8 cellular contexts compared by ENCODE assay signal in the genomic region with DNA sequence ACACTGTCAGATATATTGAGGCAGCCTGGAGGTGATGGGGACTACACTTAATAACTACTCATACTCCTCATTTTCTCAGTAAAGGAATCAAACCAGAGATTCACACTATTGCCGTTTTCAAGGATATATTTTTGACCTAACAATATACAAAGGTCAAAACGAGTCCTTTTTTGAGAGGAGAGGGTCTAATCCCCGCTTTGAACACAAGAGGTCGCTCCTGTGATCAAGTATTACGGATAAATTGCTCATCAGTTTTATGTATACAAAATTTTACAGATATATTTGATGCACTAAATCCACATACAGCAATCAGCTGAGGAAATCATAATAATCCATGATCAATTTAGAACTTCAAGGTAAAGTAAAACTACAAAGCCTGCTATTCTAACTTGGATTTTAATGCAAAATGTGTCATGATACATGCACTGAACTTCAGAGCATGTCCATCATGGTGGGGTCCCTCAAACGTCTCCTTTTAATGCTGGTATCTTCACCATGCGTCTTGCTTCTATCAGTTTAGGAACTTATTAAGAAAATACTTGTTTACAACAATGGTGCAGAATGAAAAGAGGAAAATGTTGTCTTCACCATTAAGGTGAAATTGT. TPM values are rescaled to one million over a fixed set of nuclear protein-coding genes. Genes with fewer than 3 reads are reported as not detected.
DNase-seq lines count a peak whose midpoint lies in the region; ATAC-seq and TF ChIP-seq lines count a peak whose summit lies in the region.

No MANE protein-coding gene starts in this region.

- H3K27ac ChIP-seq in DOHH2 (ENCODE audit: low read depth, low read length) = no peak overlapping the region
- no peak overlapping the region for H3K27ac ChIP-seq in KMS-11

- H3K9ac ChIP-seq in KMS-11 = no peak overlapping the region

- H3F3A ChIP-seq in DOHH2 (ENCODE audit: control insufficient read depth, insufficient read depth) = no peaks in the 10 kb centered on the region

- TF ChIP-seq CTCF in DOHH2 (IDR thresholded peaks at IDR 0.05; ENCODE audit: low read depth, low read length, poor library complexity, severe bottlenecking) (peak; percentile 75), KMS-11 (conservative IDR thresholded peaks at IDR 0.05; ENCODE audit: low read depth, low read length) (peak; percentile 26)

- H3K79me2 ChIP-seq in DOHH2 (ENCODE audit: control insufficient read depth, low read length) (no peaks in the 10 kb centered on the region), KMS-11 (ENCODE audit: insufficient read depth, low read depth) (no peaks in the 10 kb centered on the region)

- H4K20me1 ChIP-seq in DOHH2 (ENCODE audit: control insufficient read depth, insufficient read depth, low read depth, low read length) (no peaks in the 10 kb centered on the region), KMS-11 (ENCODE audit: insufficient read depth) (no peaks in the 10 kb centered on the region)

- H3K4me3 ChIP-seq in DOHH2 (ENCODE audit: low read length) = no peak overlapping the region
- H3K4me3 ChIP-seq in KMS-11 (IDR thresholded peaks at IDR 0.05; ENCODE audit: insufficient read depth, low read depth, low read length) = no peak overlapping the region
- H3K4me3 ChIP-seq in H7 (ENCODE audit: insufficient read depth, low read depth, low read length) = no peak overlapping the region

- DNase-seq in amniotic epithelial cell (ENCODE audit: low read depth) = peak; percentile 31
- peak; percentile 5 for DNase-seq in myocyte (ENCODE audit: low read depth)
- DNase-seq in H7 = no peak
- no peak for DNase-seq in stimulated activated CD4-positive, alpha-beta T cell treated with anti-CD3 and anti-CD28 coated beads, Interleukin-4, amount 100 ng/mL, for 4 hours

- no peak for ATAC-seq in GM18861 (IDR thresholded peaks at IDR 0.05; ENCODE audit: unreplicated experiment)
- ATAC-seq in HG02623 (IDR thresholded peaks at IDR 0.05; ENCODE audit: unreplicated experiment) = no peak

- H3K27me3 ChIP-seq in DOHH2 (ENCODE audit: control insufficient read depth, low read length) (peaks cover 11% of the 10 kb centered on the region), KMS-11 (ENCODE audit: insufficient read depth, low read depth) (no peaks in the 10 kb centered on the region), H7 (ENCODE audit: control insufficient read depth, insufficient read depth, low read length) (peaks cover 95% of the 10 kb centered on the region)

- no peaks in the 10 kb centered on the region for H3K9me2 ChIP-seq in DOHH2 (replicated peaks; ENCODE audit: control insufficient read depth, low read length)

- H3K36me3 ChIP-seq in DOHH2 (ENCODE audit: control insufficient read depth, low read length) = no peaks in the 10 kb centered on the region
- H3K36me3 ChIP-seq in KMS-11 (ENCODE audit: insufficient read depth) = no peaks in the 10 kb centered on the region
- H3K36me3 ChIP-seq in H7 (replicated peaks; ENCODE audit: control insufficient read depth, insufficient read depth, low read length) = no peaks in the 10 kb centered on the region

- no peaks in the 10 kb centered on the region for H3K4me1 ChIP-seq in DOHH2 (ENCODE audit: control insufficient read depth, low read length)
- peaks cover 20% of the 10 kb centered on the region for H3K4me1 ChIP-seq in KMS-11 (ENCODE audit: low read depth, poor library complexity, severe bottlenecking)

- H3K9me3 ChIP-seq in DOHH2 (ENCODE audit: control insufficient read depth, insufficient read depth, low read length) = no peaks in the 10 kb centered on the region

- H3K4me2 ChIP-seq in DOHH2 (ENCODE audit: low read length) = no peak overlapping the region
- H3K4me2 ChIP-seq in KMS-11 = no peak overlapping the region

- no peak overlapping the region for H2AFZ ChIP-seq in KMS-11 (ENCODE audit: low read depth)

RNA-seq across cellular contexts. Expression of a gene that starts 2.5 kb away (rescaled TPM):
- total RNA-seq in myocyte = 0.10 TPM in 1 of 2 replicates, not detected in the other
- not detected for polyA plus RNA-seq in myocyte (2012)
- 0.07 and 0.10 TPM in 2 replicates for total RNA-seq in H7 (2014; rRNA removed; shearing (Covaris generic))

Comparison
In these comparisons a context has a peak if more than half of its experiments do, and no peak if none do; other contexts are left out.
1. DNase-seq: peak in amniotic epithelial cell (single experiment) and myocyte (single experiment); none in H7 (single experiment) and stimulated activated CD4-positive, alpha-beta T cell treated with anti-CD3 and anti-CD28 coated beads, Interleukin-4, amount 100 ng/mL, for 4 hours (0 of 2).